In genomic region chr12:3821441-3821840, GRCh38 we compare ENCODE assay signal across 26 cellular contexts.
"Had no signal": no experiment of that assay in that cellular context is flagged by ENCODE, and none has a peak within 500 bp of the region (broad histone marks: within the 10 kb centered on the region; RNA-seq: fewer than 3 reads in every experiment).

No MANE protein-coding gene starts in this region.

- H3K4me3 Mint-ChIP-seq: activated CD4-positive, alpha-beta T cell treated with anti-CD3 and anti-CD28 coated beads, Interleukin-2, amount 10 ng/mL, durations not matched to agents 24 days and 14 days; activated CD8-positive, alpha-beta T cell treated with anti-CD3 and anti-CD28 coated beads, Interleukin-2, amount 10 ng/mL, durations not matched to agents 7 days and 5 days; activated naive CD4-positive, alpha-beta T cell treated with anti-CD3 and anti-CD28 coated beads, Interleukin-2, amount 50 U/mL, for 24 hours; brain; dendritic cell treated with granulocyte-macrophage colony-stimulating factor and Interleukin-4, amounts not matched to agents 40 ng/mL and 50 ng/mL, for 4 days; natural killer cell; stimulated activated naive CD8-positive, alpha-beta T cell treated with anti-CD3 and anti-CD28 coated beads, Interleukin-15, Interleukin-2, amounts not matched to agents 100 ng/mL and 50 ng/mL, for 24 hours; T-helper 17 cell had no signal

- H3K27ac Mint-ChIP-seq: activated CD4-positive, alpha-beta T cell treated with anti-CD3 and anti-CD28 coated beads, Interleukin-2, amount 10 ng/mL, durations not matched to agents 24 days and 14 days; activated CD8-positive, alpha-beta T cell treated with anti-CD3 and anti-CD28 coated beads, Interleukin-2, amount 10 ng/mL, durations not matched to agents 7 days and 5 days; activated naive CD4-positive, alpha-beta T cell treated with anti-CD3 and anti-CD28 coated beads, Interleukin-2, amount 50 U/mL, for 24 hours; brain; dendritic cell treated with granulocyte-macrophage colony-stimulating factor and Interleukin-4, amounts not matched to agents 40 ng/mL and 50 ng/mL, for 4 days; natural killer cell; stimulated activated naive CD8-positive, alpha-beta T cell treated with anti-CD3 and anti-CD28 coated beads, Interleukin-15, Interleukin-2, amounts not matched to agents 100 ng/mL and 50 ng/mL, for 24 hours; T-helper 17 cell had no signal

- DNase-seq: activated CD4-positive, alpha-beta T cell treated with anti-CD3 and anti-CD28 coated beads, Interleukin-2, amount 10 ng/mL, durations not matched to agents 24 days and 14 days; activated CD8-positive, alpha-beta T cell treated with anti-CD3 and anti-CD28 coated beads, Interleukin-2, amount 10 ng/mL, durations not matched to agents 7 days and 5 days; activated gamma-delta T cell treated with Interleukin-2 at 50 U/mL for 16 hours; activated T-cell treated with anti-CD3 and anti-CD28 coated beads, Interleukin-2, amount 50 U/mL, for 1 hour; aorta; effector memory CD4-positive, alpha-beta T cell; esophagus squamous epithelium; gastrocnemius medialis; hippocampal formation; left ventricle myocardium superior; mammary epithelial cell; midbrain; natural killer cell; psoas muscle; stimulated activated CD4-positive, alpha-beta T cell treated with anti-CD3 and anti-CD28 coated beads, Interleukin-4, amount 100 ng/mL, for 4 hours; substantia nigra; SW 1271; T-helper 17 cell; thyroid gland; upper lobe of right lung had no signal

- ATAC-seq: activated CD4-positive, CD25-positive, alpha-beta regulatory T cell treated with anti-CD3 and anti-CD28 coated beads, Interleukin-2, amount 50 U/mL, for 24 hours; activated CD8-positive, alpha-beta T cell treated with anti-CD3 and anti-CD28 coated beads, Interleukin-2, amount 10 ng/mL, durations not matched to agents 7 days and 5 days; gastrocnemius medialis; left ventricle myocardium superior; natural killer cell; psoas muscle; T-helper 17 cell; upper lobe of right lung had no signal

- H3K9me3 ChIP-seq: esophagus squamous epithelium, gastrocnemius medialis, psoas muscle, right atrium auricular region, thyroid gland, upper lobe of right lung had no signal

- H3K27me3 Mint-ChIP-seq: activated CD4-positive, alpha-beta T cell treated with anti-CD3 and anti-CD28 coated beads, Interleukin-2, amount 10 ng/mL, durations not matched to agents 24 days and 14 days; activated naive CD4-positive, alpha-beta T cell treated with anti-CD3 and anti-CD28 coated beads, Interleukin-2, amount 50 U/mL, for 24 hours; brain; dendritic cell treated with granulocyte-macrophage colony-stimulating factor and Interleukin-4, amounts not matched to agents 40 ng/mL and 50 ng/mL, for 4 days; stimulated activated naive CD8-positive, alpha-beta T cell treated with anti-CD3 and anti-CD28 coated beads, Interleukin-15, Interleukin-2, amounts not matched to agents 100 ng/mL and 50 ng/mL, for 24 hours; T-helper 17 cell had no signal

- H3K4me1 ChIP-seq: esophagus squamous epithelium, gastrocnemius medialis, psoas muscle, right atrium auricular region, thyroid gland, upper lobe of right lung had no signal

- H3K4me3 ChIP-seq: esophagus squamous epithelium, gastrocnemius medialis, psoas muscle, right atrium auricular region, thyroid gland, upper lobe of right lung had no signal

- H3K9me3 Mint-ChIP-seq: activated CD4-positive, alpha-beta T cell treated with anti-CD3 and anti-CD28 coated beads, Interleukin-2, amount 10 ng/mL, durations not matched to agents 24 days and 14 days; activated naive CD4-positive, alpha-beta T cell treated with anti-CD3 and anti-CD28 coated beads, Interleukin-2, amount 50 U/mL, for 24 hours; brain; dendritic cell treated with granulocyte-macrophage colony-stimulating factor and Interleukin-4, amounts not matched to agents 40 ng/mL and 50 ng/mL, for 4 days; natural killer cell; stimulated activated naive CD8-positive, alpha-beta T cell treated with anti-CD3 and anti-CD28 coated beads, Interleukin-15, Interleukin-2, amounts not matched to agents 100 ng/mL and 50 ng/mL, for 24 hours had no signal

- H3K4me1 Mint-ChIP-seq: activated CD4-positive, alpha-beta T cell treated with anti-CD3 and anti-CD28 coated beads, Interleukin-2, amount 10 ng/mL, durations not matched to agents 24 days and 14 days; activated naive CD4-positive, alpha-beta T cell treated with anti-CD3 and anti-CD28 coated beads, Interleukin-2, amount 50 U/mL, for 24 hours; brain; natural killer cell had no signal

- H3K27me3 ChIP-seq: esophagus squamous epithelium, gastrocnemius medialis, right atrium auricular region, thyroid gland, upper lobe of right lung had no signal

- H3K27ac ChIP-seq: esophagus squamous epithelium, gastrocnemius medialis, psoas muscle, right atrium auricular region, thyroid gland, upper lobe of right lung had no signal
